Comparison of ENCODE assay signal across 10 cellular contexts in genomic region chr3:53921296-53921695, GRCh38. TPM values are rescaled to one million over a fixed set of nuclear protein-coding genes. Genes with fewer than 3 reads are reported as not detected.
DNase-seq lines count a peak whose midpoint lies in the region; ATAC-seq and TF ChIP-seq lines count a peak whose summit lies in the region.
"Had no signal": no experiment of that assay in that cellular context is flagged by ENCODE, and none has a peak within 500 bp of the region (broad histone marks: within the 10 kb centered on the region; RNA-seq: fewer than 3 reads in every experiment).

No MANE protein-coding gene starts in this region.

- no peaks in the 10 kb centered on the region for H3K9me3 ChIP-seq in ascending aorta
- H3K9me3 ChIP-seq: upper lobe of left lung had no signal

- CTCF ChIA-PET in RWPE1 (lab: Yijun Ruan, JAX) = no interaction called here

- H3K4me3 Mint-ChIP-seq in T-helper 2 cell treated with Interferon-gamma antibody and Interleukin-4, amounts not matched to agents 5 μg/mL and 100 μg/mL, for 36 hours = no peak overlapping the region

- H3K9me3 Mint-ChIP-seq in T-helper 2 cell treated with Interferon-gamma antibody and Interleukin-4, amounts not matched to agents 5 μg/mL and 100 μg/mL, for 36 hours = no peaks in the 10 kb centered on the region

- H3K4me1 ChIP-seq in ascending aorta = no peaks in the 10 kb centered on the region
- H3K4me1 ChIP-seq: upper lobe of left lung had no signal

- no peak overlapping the region for H3K27ac Mint-ChIP-seq in T-helper 2 cell treated with Interferon-gamma antibody and Interleukin-4, amounts not matched to agents 5 μg/mL and 100 μg/mL, for 36 hours

- peaks cover 31% of the 10 kb centered on the region for H3K27me3 Mint-ChIP-seq in T-helper 2 cell treated with Interferon-gamma antibody and Interleukin-4, amounts not matched to agents 5 μg/mL and 100 μg/mL, for 36 hours (ENCODE audit: low read depth)

- POLR2A ChIA-PET in RWPE1 (lab: Yijun Ruan, JAX; ENCODE audit: low non-redundant PET) = no interaction called here

- DNase-seq in AG08396 (ENCODE audit: low spot score) (peak; percentile 16), RWPE1 (ENCODE audit: low spot score) (no peak), glomerular visceral epithelial cell (ENCODE audit: extremely low spot score) (peak; percentile 2), HPDE6-E6E7 (ENCODE audit: extremely low spot score) (no peak), ascending aorta (ENCODE audit: low spot score in 2 of 2) (no peak)
- no peak for DNase-seq in T-helper 2 cell treated with Interferon-gamma antibody and Interleukin-4, amounts not matched to agents 5 μg/mL and 100 μg/mL, for 36 hours (ENCODE audit: low spot score)
- DNase-seq: upper lobe of left lung had no signal

- intact Hi-C loops in ascending aorta (cut with DNase I) = no loop called here

- H3K4me1 Mint-ChIP-seq in T-helper 2 cell treated with Interferon-gamma antibody and Interleukin-4, amounts not matched to agents 5 μg/mL and 100 μg/mL, for 36 hours (ENCODE audit: low read depth) = no peaks in the 10 kb centered on the region

- H3K27ac ChIP-seq in RWPE1 (no peak overlapping the region), ascending aorta (no peak overlapping the region)
- H3K27ac ChIP-seq: epithelial cell of prostate, upper lobe of left lung had no signal

- TF ChIP-seq CTCF in GM12875 (IDR thresholded peaks at IDR 0.05; ENCODE audit: borderline replicate concordance, insufficient read depth, low read depth, low read length) = peak; percentile 38; the same call in 1 of the 2 replicates
- peak; percentile 12; the same call in 1 of the 2 replicates for TF ChIP-seq CTCF in RWPE1 (conservative IDR thresholded peaks at IDR 0.05; ENCODE audit: low read depth)
- TF ChIP-seq CTCF in ascending aorta (IDR thresholded peaks at IDR 0.05) = no peak

- no peaks in the 10 kb centered on the region for H3K36me3 ChIP-seq in ascending aorta
- H3K36me3 ChIP-seq: upper lobe of left lung had no signal

- H3K36me3 Mint-ChIP-seq in T-helper 2 cell treated with Interferon-gamma antibody and Interleukin-4, amounts not matched to agents 5 μg/mL and 100 μg/mL, for 36 hours (ENCODE audit: low read depth) = no peaks in the 10 kb centered on the region

- no peak overlapping the region for H3K4me3 ChIP-seq in GM12875 (ENCODE audit: low read depth, low read length)
- no peak overlapping the region for H3K4me3 ChIP-seq in ascending aorta
- H3K4me3 ChIP-seq: upper lobe of left lung had no signal

- ATAC-seq in GM18502 (IDR thresholded peaks at IDR 0.05; ENCODE audit: poor library complexity, unreplicated experiment) = no peak

- H3K27me3 ChIP-seq in ascending aorta = no peaks in the 10 kb centered on the region
- H3K27me3 ChIP-seq: upper lobe of left lung had no signal

RNA-seq across cellular contexts. Expression of gene SELENOK, which starts 29.6 kb away (rescaled TPM):
- 18.7 TPM for total RNA-seq in ascending aorta

RNA-seq across cellular contexts. Expression of gene ACTR8, which starts 39.3 kb away (rescaled TPM):
- total RNA-seq in ascending aorta = 16.6 TPM

Comparison
In these comparisons a context has a peak if more than half of its experiments do, and no peak if none do; other contexts are left out.
1. DNase-seq: peak in AG08396 (single experiment) and glomerular visceral epithelial cell (single experiment); none in RWPE1 (single experiment), HPDE6-E6E7 (single experiment), ascending aorta (0 of 2) and T-helper 2 cell treated with Interferon-gamma antibody and Interleukin-4, amounts not matched to agents 5 μg/mL and 100 μg/mL, for 36 hours (single experiment).
2. CTCF ChIP-seq: peak in GM12875 (single experiment) and RWPE1 (single experiment); none in ascending aorta (0 of 3).